Comparison of ENCODE assay signal across 9 cellular contexts in genomic region chr11:114258696-114259095, GRCh38. TPM values are rescaled to one million over a fixed set of nuclear protein-coding genes. Genes with fewer than 3 reads are reported as not detected.
A peak's percentile ranks its signal among the peaks of the same experiment; 100 is the strongest.
DNase-seq lines count a peak whose midpoint lies in the region; ATAC-seq lines count a peak whose summit lies in the region.
"Had no signal": no experiment of that assay in that cellular context is flagged by ENCODE, and none has a peak within 500 bp of the region (broad histone marks: within the 10 kb centered on the region; RNA-seq: fewer than 3 reads in every experiment).

No MANE protein-coding gene starts in this region.

- H3K36me3 Mint-ChIP-seq in T-cell = no peaks in the 10 kb centered on the region
- no peaks in the 10 kb centered on the region for H3K36me3 Mint-ChIP-seq in stimulated activated memory B cell treated with anti-CD40 and anti-IgM and Interleukin-4, amounts not matched to agents 10 μg/mL and 1 μg/mL and 100 μg/mL, for 72 hours

- peak overlapping the region; percentile 74 for H3K27ac ChIP-seq in right cardiac atrium (ENCODE audit: low read length)
- H3K27ac ChIP-seq: KMS-11 had no signal

- peaks cover 0 to 13% (median 2%) of the 10 kb centered on the region in 3 donors for H3K4me1 Mint-ChIP-seq in T-cell
- peaks cover 26% of the 10 kb centered on the region for H3K4me1 Mint-ChIP-seq in stimulated activated memory B cell treated with anti-CD40 and anti-IgM and Interleukin-4, amounts not matched to agents 10 μg/mL and 1 μg/mL and 100 μg/mL, for 72 hours

- H3K27me3 Mint-ChIP-seq in T-cell = no peaks in the 10 kb centered on the region
- no peaks in the 10 kb centered on the region for H3K27me3 Mint-ChIP-seq in stimulated activated memory B cell treated with anti-CD40 and anti-IgM and Interleukin-4, amounts not matched to agents 10 μg/mL and 1 μg/mL and 100 μg/mL, for 72 hours

- 52% methylated on average over 7 of the region's 7 CpGs for WGBS in right cardiac atrium

- H3K9me3 ChIP-seq in right cardiac atrium (ENCODE audit: control insufficient read depth, low read length) = no peaks in the 10 kb centered on the region

- ATAC-seq in T-cell (replicated peaks in 1 of 4) (no peak), right cardiac atrium (peak; percentile 9 to 13), HG02870 (IDR thresholded peaks at IDR 0.05; ENCODE audit: unreplicated experiment) (no peak), GM18873 (IDR thresholded peaks at IDR 0.05; ENCODE audit: low FRiP score, unreplicated experiment) (no peak), HG03135 (IDR thresholded peaks at IDR 0.05; ENCODE audit: unreplicated experiment) (no peak)
- ATAC-seq in stimulated activated memory B cell treated with anti-CD40 and anti-IgM and Interleukin-4, amounts not matched to agents 10 μg/mL and 1 μg/mL and 100 μg/mL, for 72 hours = peak; percentile 78

- POLR2A ChIA-PET in T-cell (lab: Charles Lee) = interaction anchor here in 1 of 2 donors (0.7 kb wide), 1 partner anchor 233 kb away, joined by 3 read pairs; no protein-coding TSS in a partner anchor

- H3K27ac Mint-ChIP-seq in T-cell = peak overlapping the region; percentile 8 to 11
- H3K27ac Mint-ChIP-seq in stimulated activated memory B cell treated with anti-CD40 and anti-IgM and Interleukin-4, amounts not matched to agents 10 μg/mL and 1 μg/mL and 100 μg/mL, for 72 hours = peak overlapping the region; percentile 67

- H3K4me3 Mint-ChIP-seq in T-cell = no peak overlapping the region
- no peak overlapping the region for H3K4me3 Mint-ChIP-seq in stimulated activated memory B cell treated with anti-CD40 and anti-IgM and Interleukin-4, amounts not matched to agents 10 μg/mL and 1 μg/mL and 100 μg/mL, for 72 hours

- CTCF ChIA-PET in T-cell (lab: Charles Lee) = interaction anchor here (0.6 to 7.5 kb wide), 8 partner anchors 66 to 367 kb away, joined by 3 to 86 read pairs (median 4); partner anchors contain the start of gene ZBTB16 (in 1 of the 2)

- DNase-seq in H7 (peak; percentile 26), T-cell (peak in 1 of 34 experiments; percentile 10), right cardiac atrium (peak in 1 of 3 donors; percentile 71)
- no peak for DNase-seq in stimulated activated CD4-positive, alpha-beta T cell treated with anti-CD3 and anti-CD28 coated beads, Interleukin-2, amount 100 ng/mL, for 24 hours

- H3K27me3 ChIP-seq in H7 (ENCODE audit: control insufficient read depth, insufficient read depth, low read length) (no peaks in the 10 kb centered on the region; the same call in 1 of the 2 replicates), right cardiac atrium (ENCODE audit: control insufficient read depth, insufficient read depth) (no peaks in the 10 kb centered on the region)

- intact Hi-C loops in right cardiac atrium (cut with DNase I) = loop anchor here (5.0 to 10.0 kb wide), 3 partner anchors 54 to 221 kb away; no protein-coding TSS in a partner anchor

- no peak overlapping the region for H3K4me3 ChIP-seq in H7 (ENCODE audit: insufficient read depth, low read depth, low read length)
- no peak overlapping the region for H3K4me3 ChIP-seq in right cardiac atrium (ENCODE audit: low read length)

- H3K36me3 ChIP-seq in H7 (replicated peaks; ENCODE audit: control insufficient read depth, insufficient read depth, low read length) = no peaks in the 10 kb centered on the region

- no peaks in the 10 kb centered on the region for H3K9me3 Mint-ChIP-seq in T-cell
- no peaks in the 10 kb centered on the region for H3K9me3 Mint-ChIP-seq in stimulated activated memory B cell treated with anti-CD40 and anti-IgM and Interleukin-4, amounts not matched to agents 10 μg/mL and 1 μg/mL and 100 μg/mL, for 72 hours

- H3K4me1 ChIP-seq in right cardiac atrium (ENCODE audit: control insufficient read depth, insufficient read depth, low read length) = peaks cover 15% of the 10 kb centered on the region

RNA-seq across cellular contexts. Expression of gene NNMT, which starts 37.5 kb away (rescaled TPM):
- total RNA-seq in H7 (2014; rRNA removed; shearing (Covaris generic)) = not detected in 2 replicates
- total RNA-seq in T-cell (under 1 TPM in 1 of 5 donors, not detected in 4; 0.41 TPM), right cardiac atrium (100 to 1,000 TPM in 1 of 4 donors, 10 to 100 TPM in 3; 16.8 to 183 (median 50.8) TPM)
- 56.9 TPM for polyA plus RNA-seq in right cardiac atrium

Comparison
In these comparisons a context has a peak if more than half of its experiments do, and no peak if none do; other contexts are left out.
1. ATAC-seq: peak in right cardiac atrium (2 of 2) and stimulated activated memory B cell treated with anti-CD40 and anti-IgM and Interleukin-4, amounts not matched to agents 10 μg/mL and 1 μg/mL and 100 μg/mL, for 72 hours (single experiment); none in T-cell (0 of 4), HG02870 (single experiment), GM18873 (single experiment) and HG03135 (single experiment).
2. RNA of gene NNMT, which starts 37.5 kb away (total RNA-seq): 16.8 to 183 TPM in right cardiac atrium; 0.41 TPM in T-cell and not detected in H7; every median in the first group is over 10 times any median in the second.